ENCODE assay signal across 8 cellular contexts in genomic region chr16:8867483-8868271, GRCh38. TPM values are rescaled to one million over a fixed set of nuclear protein-coding genes. Genes with fewer than 3 reads are reported as not detected.
A peak's percentile ranks its signal among the peaks of the same experiment; 100 is the strongest.
DNase-seq lines count a peak whose midpoint lies in the region; ATAC-seq and TF ChIP-seq lines count a peak whose summit lies in the region.

No MANE protein-coding gene starts in this region.

- CTCF ChIA-PET in HCT116 (lab: Charles Lee): interaction anchor here (4.0 kb wide), 1 partner anchor 12 kb away, joined by 38 read pairs; the partner anchor contains the start of gene LITAFD

- ATAC-seq in HCT116: no peak
- ATAC-seq in GM21360 (IDR thresholded peaks at IDR 0.05; ENCODE audit: unreplicated experiment): no peak
- no peak for ATAC-seq in HG03175 (IDR thresholded peaks at IDR 0.05; ENCODE audit: unreplicated experiment)

- TSS peak; percentile 68 for BruUV-seq in HCT116 (replicated peaks; lab: Mats Ljungman, UMichigan)

- peaks cover 62% of the 10 kb centered on the region for H3K4me1 Mint-ChIP-seq in nephron progenitor cell

- no peaks in the 10 kb centered on the region; the same call in 1 of the 2 replicates for H4K20me1 ChIP-seq in HCT116 (ENCODE audit: insufficient read depth)

- H2AFZ ChIP-seq in HCT116 (ENCODE audit: low read depth, low read length, poor library complexity, severe bottlenecking): no peak overlapping the region

- no peaks in the 10 kb centered on the region for H3K9me2 ChIP-seq in HCT116 (ENCODE audit: insufficient read depth)

- WGBS in esophagus, 2 donors: 0 to 1% methylated on average over 26 of the region's 26 CpGs

- peak overlapping the region; percentile 98 for H3K4me2 ChIP-seq in HCT116 (ENCODE audit: low read length)

- peak overlapping the region; percentile 87 for H3K4me3 ChIP-seq in AG10803 (ENCODE audit: low read length)
- peak overlapping the region; percentile 86 to 93 for H3K4me3 ChIP-seq in HCT116 (replicated peaks in 1 of 2; ENCODE audit: low read depth in 1 of 2, low read length in 2 of 2)
- H3K4me3 ChIP-seq in WERI-Rb-1 (ENCODE audit: low read depth, low read length): peak overlapping the region; percentile 91
- H3K4me3 ChIP-seq in esophagus (ENCODE audit: low read depth in 1 of 2, low read length in 2 of 2): peak overlapping the region; percentile 64 to 76

- POLR2A ChIA-PET in HCT116 (lab: Charles Lee): interaction anchor here (1.2 to 1.5 kb wide), 5 partner anchors 7 to 17 kb away, joined by 3 to 8 read pairs (median 4); partner anchors contain the start of gene LITAFD

- RAD21 ChIA-PET in HCT116 (lab: Charles Lee; ENCODE audit: low non-redundant PET in 1 of 2, low total read pairs in 2 of 2, uncharacterized antibody in 2 of 2, unreplicated experiment in 2 of 2): interaction anchor here in 1 of 2 experiments (0.6 kb wide), 1 partner anchor 207 kb away, joined by 3 read pairs; no protein-coding TSS in a partner anchor

- H3K27ac ChIP-seq in HCT116 (ENCODE audit: low read depth, low read length) (peak overlapping the region; percentile 90), WERI-Rb-1 (peak overlapping the region; percentile 99), esophagus (ENCODE audit: low read depth in 2 of 2, low read length in 1 of 2) (peak overlapping the region; percentile 94 to 99)

- intact Hi-C loops in HCT116 (cut with micrococcal nuclease): no loop called here

- H3K36me3 Mint-ChIP-seq in nephron progenitor cell (ENCODE audit: low read depth): no peaks in the 10 kb centered on the region

- H3K27ac Mint-ChIP-seq in nephron progenitor cell: peak overlapping the region; percentile 58

- no peak for TF ChIP-seq POLR2A in HCT116 (IDR thresholded peaks at IDR 0.05; ENCODE audit: borderline replicate concordance, extremely low read depth, insufficient read depth, insufficient read length)

- H3K36me3 ChIP-seq in HCT116 (ENCODE audit: control insufficient read depth in 1 of 2, insufficient read depth in 2 of 2, low read length in 2 of 2) (no peaks in the 10 kb centered on the region), WERI-Rb-1 (peaks cover 48% of the 10 kb centered on the region), esophagus (ENCODE audit: control insufficient read depth in 2 of 2, insufficient read depth in 2 of 2, low read length in 1 of 2) (peaks cover 0 to 12% of the 10 kb centered on the region in 2 donors)

- H3K27me3 ChIP-seq in HCT116 (ENCODE audit: insufficient read depth, low read length) (no peaks in the 10 kb centered on the region), WERI-Rb-1 (ENCODE audit: insufficient read depth, low read depth, severe bottlenecking) (no peaks in the 10 kb centered on the region), esophagus (ENCODE audit: control insufficient read depth in 1 of 2, insufficient read depth in 2 of 2, low read length in 2 of 2) (no peaks in the 10 kb centered on the region)

- H3K9me3 Mint-ChIP-seq in nephron progenitor cell: no peaks in the 10 kb centered on the region

- TF ChIP-seq CTCF in AG10803 (conservative IDR thresholded peaks at IDR 0.05; ENCODE audit: low read length) (no peak), HCT116 (IDR thresholded peaks at IDR 0.05 in 2 of 3, conservative IDR thresholded peaks at IDR 0.05 in 1 of 3; ENCODE audit: borderline replicate concordance in 1 of 3, insufficient read depth in 1 of 3, low read depth in 2 of 3, low read length in 2 of 3) (no peak), WERI-Rb-1 (IDR thresholded peaks at IDR 0.05; ENCODE audit: low read depth, low read length) (no peak), nephron progenitor cell (IDR thresholded peaks at IDR 0.05) (no peak)

- peaks cover 56% of the 10 kb centered on the region for H3K79me2 ChIP-seq in HCT116 (ENCODE audit: insufficient read depth, low read length)

- no peak for TF ChIP-seq RAD21 in HCT116 (IDR thresholded peaks at IDR 0.05; ENCODE audit: low read depth)

- no peaks in the 10 kb centered on the region for H3K9me3 ChIP-seq in HCT116 (ENCODE audit: control insufficient read depth in 1 of 2, insufficient read depth in 1 of 2, low read depth in 1 of 2, low read length in 2 of 2)
- H3K9me3 ChIP-seq in WERI-Rb-1 (ENCODE audit: severe bottlenecking): no peaks in the 10 kb centered on the region
- no peaks in the 10 kb centered on the region for H3K9me3 ChIP-seq in esophagus (ENCODE audit: control insufficient read depth in 2 of 2, insufficient read depth in 1 of 2, low read depth in 1 of 2, low read length in 1 of 2)

- H3K27me3 Mint-ChIP-seq in nephron progenitor cell (ENCODE audit: low read depth, poor library complexity): peaks cover 3% of the 10 kb centered on the region

- peaks cover 60 to 77% of the 10 kb centered on the region in 2 experiments for H3K4me1 ChIP-seq in HCT116 (ENCODE audit: control insufficient read depth in 1 of 2, insufficient read depth in 2 of 2, low read length in 2 of 2)
- peaks cover 6 to 49% of the 10 kb centered on the region in 2 donors for H3K4me1 ChIP-seq in esophagus (ENCODE audit: control insufficient read depth in 2 of 2, insufficient read depth in 2 of 2, low read length in 1 of 2)

- H3K4me3 Mint-ChIP-seq in nephron progenitor cell: peak overlapping the region; percentile 93

- DNase-seq in AG10803 (ENCODE audit: low read depth) (no peak), HCT116 (ENCODE audit: low read depth, low spot score) (no peak), WERI-Rb-1 (no peak), nephron progenitor cell (peak; percentile 45)
- DNase-seq in activated CD4-positive, CD25-positive, alpha-beta regulatory T cell treated with anti-CD3 and anti-CD28 coated beads, Interleukin-2, amount 50 U/mL, for 72 hours: no peak

- peak overlapping the region; percentile 90 for H3K9ac ChIP-seq in HCT116 (ENCODE audit: low read length)

TF ChIP-seq in HCT116, 20 proteins besides CTCF, POLR2A, EP300 and RAD21:
- TF ChIP-seq JUND (IDR thresholded peaks at IDR 0.05) (no peak), ZBTB33 (IDR thresholded peaks at IDR 0.05; ENCODE audit: extremely low read depth, insufficient replicate concordance, low read length) (no peak), SP1 (IDR thresholded peaks at IDR 0.05; ENCODE audit: low read depth) (no peak), TCF7L2 (IDR thresholded peaks at IDR 0.05; ENCODE audit: borderline replicate concordance, extremely low read depth, insufficient read depth, insufficient read length) (no peak), CEBPB (IDR thresholded peaks at IDR 0.05; ENCODE audit: low read depth) (no peak), POLR2AphosphoS5 (IDR thresholded peaks at IDR 0.05; ENCODE audit: low read depth, low read length) (no peak), ZFX (IDR thresholded peaks at IDR 0.05) (no peak), ELF1 (IDR thresholded peaks at IDR 0.05; ENCODE audit: borderline replicate concordance, low read depth) (no peak)

RNA-seq across cellular contexts. Expression of gene CARHSP1, which starts 1.1 kb away (rescaled TPM):
- total RNA-seq in HCT116 (2021; ENCODE audit: unreplicated experiment): 79.7 TPM
- 116 and 137 TPM in 2 replicates for polyA plus RNA-seq in HCT116 (2012)
- polyA plus RNA-seq in esophagus: 100 to 1,000 TPM; 212 to 343 TPM

RNA-seq across cellular contexts. Expression of gene LITAFD, which starts 14.5 kb away (rescaled TPM):
- not detected for total RNA-seq in HCT116 (2021; ENCODE audit: unreplicated experiment)
- not detected in 2 replicates for polyA plus RNA-seq in HCT116 (2012)
- polyA plus RNA-seq in esophagus: not detected
